1 cellular context compared by ENCODE assay signal in genomic region chr1:19479351-19480120, GRCh38.
TF ChIP-seq lines count a peak whose summit lies in the region.

No MANE protein-coding gene starts in this region.

TF ChIP-seq in K562, 482 proteins besides CTCF, POLR2A, EP300 and RAD21 (continued from another document and continues in another):
- no peak for TF ChIP-seq KDM5B (IDR thresholded peaks at IDR 0.05; ENCODE audit: insufficient replicate concordance, low read depth, low read length)
- TF ChIP-seq RFX7 (CRISPR knock-in tag; IDR thresholded peaks at IDR 0.05): no peak
- TF ChIP-seq KLF1 (tag; IDR thresholded peaks at IDR 0.05): no peak
- TF ChIP-seq KDM1A (IDR thresholded peaks at IDR 0.05): peak; percentile 98
- TF ChIP-seq ZNF436 (CRISPR knock-in tag; IDR thresholded peaks at IDR 0.05): no peak
- TF ChIP-seq PHF21A (IDR thresholded peaks at IDR 0.05; ENCODE audit: borderline replicate concordance, low read depth): 0 out of 2 replicates have a peak, but pooled peaks have one; percentile 21
- no peak for TF ChIP-seq TFAM (CRISPR knock-in tag; conservative IDR thresholded peaks at IDR 0.05)
- TF ChIP-seq ZBTB9 (CRISPR knock-in tag; IDR thresholded peaks at IDR 0.05): no peak
- TF ChIP-seq SAFB (IDR thresholded peaks at IDR 0.05; ENCODE audit: borderline replicate concordance, low read depth, low read length): no peak
- TF ChIP-seq ILK (tag; IDR thresholded peaks at IDR 0.05; ENCODE audit: borderline replicate concordance, low read depth): no peak
- no peak for TF ChIP-seq ASH1L (IDR thresholded peaks at IDR 0.05; ENCODE audit: borderline replicate concordance, low read depth, partially characterized antibody)
- TF ChIP-seq BCL6 (CRISPR knock-in tag; IDR thresholded peaks at IDR 0.05): no peak
- no peak for TF ChIP-seq NEUROD1 (IDR thresholded peaks at IDR 0.05; ENCODE audit: borderline replicate concordance, low read depth, low read length, partially characterized antibody)
- peak; percentile 90 for TF ChIP-seq NCOR1 (IDR thresholded peaks at IDR 0.05)
- TF ChIP-seq FOS (IDR thresholded peaks at IDR 0.05; ENCODE audit: extremely low read depth, insufficient read length): no peak
- TF ChIP-seq FOXP1 (CRISPR knock-in tag; IDR thresholded peaks at IDR 0.05): no peak
- no peak for TF ChIP-seq ZNF431 (CRISPR knock-in tag; IDR thresholded peaks at IDR 0.05)
- TF ChIP-seq ETS1 (conservative IDR thresholded peaks at IDR 0.05; ENCODE audit: control insufficient read depth, low read depth, low read length): no peak
- no peak for TF ChIP-seq SRSF9 (IDR thresholded peaks at IDR 0.05; ENCODE audit: borderline replicate concordance, low read depth, low read length)
- peak; percentile 17 for TF ChIP-seq CCNT2 (IDR thresholded peaks at IDR 0.05; ENCODE audit: borderline replicate concordance, extremely low read depth, insufficient read length, low read depth, low read length)
- TF ChIP-seq HBP1 (CRISPR knock-in tag; IDR thresholded peaks at IDR 0.05): no peak
- TF ChIP-seq MAZ (CRISPR knock-in tag; conservative IDR thresholded peaks at IDR 0.05 in 1 of 2, IDR thresholded peaks at IDR 0.05 in 1 of 2): no peak
- TF ChIP-seq DPF2 (IDR thresholded peaks at IDR 0.05): peak; percentile 78
- no peak for TF ChIP-seq FOXK1 (CRISPR knock-in tag; IDR thresholded peaks at IDR 0.05; ENCODE audit: borderline replicate concordance)
- TF ChIP-seq POLR2B (IDR thresholded peaks at IDR 0.05; ENCODE audit: low read depth, partially characterized antibody): no peak
- no peak for TF ChIP-seq KDM4B (IDR thresholded peaks at IDR 0.05; ENCODE audit: borderline replicate concordance in 2 of 2, low read depth in 1 of 2)
- TF ChIP-seq SMAD4 (CRISPR knock-in tag; conservative IDR thresholded peaks at IDR 0.05): peak; percentile 93
- TF ChIP-seq ARID1B (IDR thresholded peaks at IDR 0.05): peak; percentile 91
- TF ChIP-seq HDGF (IDR thresholded peaks at IDR 0.05): no peak
- no peak for TF ChIP-seq RERE (CRISPR knock-in tag; IDR thresholded peaks at IDR 0.05; ENCODE audit: borderline replicate concordance)
- no peak for TF ChIP-seq CLOCK (CRISPR knock-in tag; IDR thresholded peaks at IDR 0.05; ENCODE audit: borderline replicate concordance)
- TF ChIP-seq POLR2H (tag; IDR thresholded peaks at IDR 0.05; ENCODE audit: low read depth): no peak
- no peak for TF ChIP-seq NCOA4 (IDR thresholded peaks at IDR 0.05; ENCODE audit: partially characterized antibody)
- TF ChIP-seq ZNF740 (CRISPR knock-in tag; IDR thresholded peaks at IDR 0.05): no peak
- no peak for TF ChIP-seq ZNF740 (tag; IDR thresholded peaks at IDR 0.05)
- peak; percentile 92 for TF ChIP-seq TAL1 (IDR thresholded peaks at IDR 0.05)
- no peak for TF ChIP-seq SMAD1 (IDR thresholded peaks at IDR 0.05; ENCODE audit: low read depth, low read length, partially characterized antibody)
- no peak for TF ChIP-seq ARNT (IDR thresholded peaks at IDR 0.05)
- TF ChIP-seq SOX6 (IDR thresholded peaks at IDR 0.05): peak; percentile 76
- TF ChIP-seq JUND (IDR thresholded peaks at IDR 0.05; ENCODE audit: borderline replicate concordance, low read depth, low read length): no peak
- TF ChIP-seq JUND (tag; IDR thresholded peaks at IDR 0.05; ENCODE audit: borderline replicate concordance, low read depth, low read length): no peak
- TF ChIP-seq SP2 (IDR thresholded peaks at IDR 0.05; ENCODE audit: extremely low read depth, low read depth, low read length, poor library complexity, severe bottlenecking): no peak
- TF ChIP-seq HDAC6 (IDR thresholded peaks at IDR 0.05; ENCODE audit: low read depth, low read length): no peak
- no peak for TF ChIP-seq ZNF318 (IDR thresholded peaks at IDR 0.05; ENCODE audit: borderline replicate concordance in 1 of 2, low read depth in 1 of 2)
- TF ChIP-seq MTA2 (IDR thresholded peaks at IDR 0.05; ENCODE audit: low read depth): peak; percentile 68
